24 cellular contexts compared by ENCODE assay signal in the genomic region with DNA sequence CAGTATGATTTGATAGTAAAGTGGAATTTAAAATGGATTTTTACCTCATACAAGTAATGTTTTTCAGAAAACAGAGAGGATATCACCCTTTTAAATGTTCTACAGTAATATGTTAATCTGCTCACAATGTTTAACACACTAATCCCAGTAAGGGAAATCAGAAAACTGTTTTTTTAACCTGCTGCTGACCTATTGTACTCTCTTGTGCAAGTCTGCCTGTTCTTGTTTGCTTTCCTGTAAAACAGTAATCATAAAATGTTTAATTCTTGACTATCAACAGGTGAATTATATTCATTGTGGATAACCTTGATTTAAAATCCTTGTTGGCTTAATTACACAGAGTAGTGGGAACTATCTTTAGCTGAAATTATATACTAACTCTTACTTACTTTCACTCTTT.
DNase-seq lines count a peak whose midpoint lies in the region; ATAC-seq, FAIRE-seq and TF ChIP-seq lines count a peak whose summit lies in the region.
"Had no signal": no experiment of that assay in that cellular context is flagged by ENCODE, and none has a peak within 500 bp of the region (broad histone marks: within the 10 kb centered on the region; RNA-seq: fewer than 3 reads in every experiment).

No MANE protein-coding gene starts in this region.

- FAIRE-seq in pancreas (lab: Jason Lieb, UNC), result peak; percentile 82

- H3K79me2 ChIP-seq in HCT116 (ENCODE audit: insufficient read depth, low read length) (no peaks in the 10 kb centered on the region), hepatocyte (no peaks in the 10 kb centered on the region)

- RAD21 ChIA-PET in HCT116 (lab: Charles Lee; ENCODE audit: low non-redundant PET in 1 of 2, low total read pairs in 2 of 2, uncharacterized antibody in 2 of 2, unreplicated experiment in 2 of 2), result no interaction called here

- no peak overlapping the region for H3K4me3 Mint-ChIP-seq in activated naive CD8-positive, alpha-beta T cell treated with anti-CD3 and anti-CD28 coated beads for 36 hours
- no peak overlapping the region for H3K4me3 Mint-ChIP-seq in activated T-cell treated with anti-CD3 and anti-CD28 coated beads, Interleukin-2, amount 50 U/mL, for 72 hours
- H3K4me3 Mint-ChIP-seq: activated naive CD4-positive, alpha-beta T cell treated with anti-CD3 and anti-CD28 coated beads for 36 hours; CD8-positive, alpha-beta T cell had no signal

- ATAC-seq in HCT116 (no peak), pancreas (peak; percentile 63 to 90 (median 81)), GM21381 (IDR thresholded peaks at IDR 0.05; ENCODE audit: unreplicated experiment) (no peak)
- no peak for ATAC-seq in activated T-cell treated with anti-CD3 and anti-CD28 coated beads, Interleukin-2, amount 50 U/mL, for 72 hours (replicated peaks in 1 of 2)
- ATAC-seq: CD8-positive, alpha-beta T cell had no signal

- H3K27me3 Mint-ChIP-seq in activated naive CD8-positive, alpha-beta T cell treated with anti-CD3 and anti-CD28 coated beads for 36 hours, result no peaks in the 10 kb centered on the region
- no peaks in the 10 kb centered on the region for H3K27me3 Mint-ChIP-seq in activated T-cell treated with anti-CD3 and anti-CD28 coated beads, Interleukin-2, amount 50 U/mL, for 72 hours (ENCODE audit: low read depth)

- no peak for DNase-seq in HCT116 (ENCODE audit: low read depth, low spot score)
- peak; percentile 40 for DNase-seq in brain pericyte (ENCODE audit: low read depth, low spot score)
- no peak for DNase-seq in hepatocyte (ENCODE audit: low spot score)
- no peak for DNase-seq in pancreas
- DNase-seq in activated naive CD8-positive, alpha-beta T cell treated with anti-CD3 and anti-CD28 coated beads for 36 hours, result no peak
- no peak for DNase-seq in kidney glomerular epithelial cell (lab: John Stamatoyannopoulos, UW)
- no peak for DNase-seq in activated T-cell treated with anti-CD3 and anti-CD28 coated beads, Interleukin-2, amount 50 U/mL, for 72 hours
- DNase-seq: activated CD4-positive, alpha-beta T cell treated with anti-CD3 and anti-CD28 coated beads for 4 hours; activated CD8-positive, alpha-beta memory T cell treated with anti-CD3 and anti-CD28 coated beads, Interleukin-2, amount 50 U/mL, for 48 hours; activated naive CD4-positive, alpha-beta T cell treated with anti-CD3 and anti-CD28 coated beads for 36 hours; CD8-positive, alpha-beta T cell; effector memory CD4-positive, alpha-beta T cell; EL; IMR-90; MV-4-11; NCI-H2029 treated with DMSO at 0.1 percent for 48 hours; NCI-H524; occipital lobe; OCI-M1; SIG-M5; stimulated activated CD4-positive, alpha-beta T cell treated with anti-CD3 and anti-CD28 coated beads, Interleukin-12 subunit alpha, Interleukin-12 subunit beta, amount 100 ng/mL, for 4 hours; stimulated activated naive CD4-positive, alpha-beta T cell had no signal

- H3K4me2 ChIP-seq in HCT116 (ENCODE audit: low read length), result peak overlapping the region; percentile 6; the same call in 1 of the 2 replicates
- peak overlapping the region; percentile 34 for H3K4me2 ChIP-seq in hepatocyte

- no peaks in the 10 kb centered on the region for H3K27me3 ChIP-seq in HCT116 (ENCODE audit: insufficient read depth, low read length)
- no peaks in the 10 kb centered on the region for H3K27me3 ChIP-seq in hepatocyte
- H3K27me3 ChIP-seq in pancreas, result no peaks in the 10 kb centered on the region
- H3K27me3 ChIP-seq: cardiac muscle cell had no signal

- TF ChIP-seq CTCF in HCT116 (IDR thresholded peaks at IDR 0.05 in 2 of 3, conservative IDR thresholded peaks at IDR 0.05 in 1 of 3; ENCODE audit: borderline replicate concordance in 1 of 3, insufficient read depth in 1 of 3, low read depth in 2 of 3, low read length in 2 of 3) (no peak), hepatocyte (IDR thresholded peaks at IDR 0.05; ENCODE audit: poor library complexity) (no peak), pancreas (IDR thresholded peaks at IDR 0.05) (no peak)

- intact Hi-C loops in HCT116 (cut with micrococcal nuclease), result no loop called here
- intact Hi-C loops in pancreas (cut with DNase I), result no loop called here

- no peak for TF ChIP-seq RAD21 in HCT116 (IDR thresholded peaks at IDR 0.05; ENCODE audit: low read depth)

- POLR2A ChIA-PET in HCT116 (lab: Charles Lee), result no interaction called here

- no TSS peak for BruUV-seq in HCT116 (replicated peaks; lab: Mats Ljungman, UMichigan)

- H3K36me3 ChIP-seq in HCT116 (ENCODE audit: control insufficient read depth in 1 of 2, insufficient read depth in 2 of 2, low read length in 2 of 2), result no peaks in the 10 kb centered on the region
- H3K36me3 ChIP-seq in hepatocyte (replicated peaks; ENCODE audit: insufficient read depth, low read depth), result no peaks in the 10 kb centered on the region
- H3K36me3 ChIP-seq in pancreas, result no peaks in the 10 kb centered on the region
- H3K36me3 ChIP-seq: cardiac muscle cell had no signal

- no peaks in the 10 kb centered on the region for H3K36me3 Mint-ChIP-seq in activated naive CD8-positive, alpha-beta T cell treated with anti-CD3 and anti-CD28 coated beads for 36 hours
- no peaks in the 10 kb centered on the region for H3K36me3 Mint-ChIP-seq in activated T-cell treated with anti-CD3 and anti-CD28 coated beads, Interleukin-2, amount 50 U/mL, for 72 hours (ENCODE audit: insufficient read depth in 2 of 2)
- H3K36me3 Mint-ChIP-seq: CD8-positive, alpha-beta T cell had no signal

- CTCF ChIA-PET in HCT116 (lab: Charles Lee), result no interaction called here

- no peak overlapping the region for H3K4me3 ChIP-seq in HCT116 (replicated peaks in 1 of 2; ENCODE audit: low read depth in 1 of 2, low read length in 2 of 2)
- H3K4me3 ChIP-seq in hepatocyte, result no peak overlapping the region
- no peak overlapping the region for H3K4me3 ChIP-seq in pancreas
- H3K4me3 ChIP-seq: cardiac muscle cell had no signal

- H4K20me1 ChIP-seq in HCT116 (ENCODE audit: insufficient read depth) (no peaks in the 10 kb centered on the region), hepatocyte (ENCODE audit: insufficient read depth, poor library complexity, severe bottlenecking) (no peaks in the 10 kb centered on the region)

- no peak overlapping the region for H3K27ac Mint-ChIP-seq in activated naive CD8-positive, alpha-beta T cell treated with anti-CD3 and anti-CD28 coated beads for 36 hours
- no peak overlapping the region for H3K27ac Mint-ChIP-seq in activated T-cell treated with anti-CD3 and anti-CD28 coated beads, Interleukin-2, amount 50 U/mL, for 72 hours
- H3K27ac Mint-ChIP-seq: activated naive CD4-positive, alpha-beta T cell treated with anti-CD3 and anti-CD28 coated beads for 36 hours; CD8-positive, alpha-beta T cell had no signal

- no peaks in the 10 kb centered on the region for H3K4me1 Mint-ChIP-seq in activated naive CD8-positive, alpha-beta T cell treated with anti-CD3 and anti-CD28 coated beads for 36 hours
- H3K4me1 Mint-ChIP-seq in activated T-cell treated with anti-CD3 and anti-CD28 coated beads, Interleukin-2, amount 50 U/mL, for 72 hours (ENCODE audit: low read depth), result no peaks in the 10 kb centered on the region

- TF ChIP-seq POLR2A in HCT116 (IDR thresholded peaks at IDR 0.05; ENCODE audit: borderline replicate concordance, extremely low read depth, insufficient read depth, insufficient read length), result no peak

- H3K9me3 ChIP-seq in HCT116 (ENCODE audit: control insufficient read depth in 1 of 2, insufficient read depth in 1 of 2, low read depth in 1 of 2, low read length in 2 of 2), result no peaks in the 10 kb centered on the region
- H3K9me3 ChIP-seq in hepatocyte (ENCODE audit: low read depth), result no peaks in the 10 kb centered on the region
- no peaks in the 10 kb centered on the region for H3K9me3 ChIP-seq in pancreas

- H3K27ac ChIP-seq in HCT116 (ENCODE audit: low read depth, low read length), result no peak overlapping the region
- H3K27ac ChIP-seq in hepatocyte, result no peak overlapping the region
- peak overlapping the region in 1 of 4 donors; percentile 13 for H3K27ac ChIP-seq in pancreas
- H3K27ac ChIP-seq: cardiac muscle cell had no signal

- peaks cover 0 to 13% of the 10 kb centered on the region in 2 experiments; a peak in 2 of 4 replicates for H3K4me1 ChIP-seq in HCT116 (ENCODE audit: control insufficient read depth in 1 of 2, insufficient read depth in 2 of 2, low read length in 2 of 2)
- H3K4me1 ChIP-seq in hepatocyte (ENCODE audit: insufficient read depth), result no peaks in the 10 kb centered on the region
- peaks cover 5 to 17% (median 15%) of the 10 kb centered on the region in 3 donors for H3K4me1 ChIP-seq in pancreas

- no peaks in the 10 kb centered on the region for H3K9me2 ChIP-seq in HCT116 (ENCODE audit: insufficient read depth)
- H3K9me2 ChIP-seq in hepatocyte (replicated peaks; ENCODE audit: insufficient read depth), result no peaks in the 10 kb centered on the region

- H3K9me3 Mint-ChIP-seq in activated naive CD8-positive, alpha-beta T cell treated with anti-CD3 and anti-CD28 coated beads for 36 hours, result no peaks in the 10 kb centered on the region
- H3K9me3 Mint-ChIP-seq in activated T-cell treated with anti-CD3 and anti-CD28 coated beads, Interleukin-2, amount 50 U/mL, for 72 hours, result peaks cover 0 to 2% of the 10 kb centered on the region in 2 donors
- H3K9me3 Mint-ChIP-seq: activated naive CD4-positive, alpha-beta T cell treated with anti-CD3 and anti-CD28 coated beads for 36 hours; CD8-positive, alpha-beta T cell had no signal

- H2AFZ ChIP-seq in HCT116 (ENCODE audit: low read depth, low read length, poor library complexity, severe bottlenecking), result peak overlapping the region; percentile 83
- no peak overlapping the region for H2AFZ ChIP-seq in hepatocyte

- no peak overlapping the region for H3K9ac ChIP-seq in HCT116 (ENCODE audit: low read length)

TF ChIP-seq in HCT116, 20 proteins besides CTCF, POLR2A, EP300 and RAD21:
- TF ChIP-seq EGR1 (IDR thresholded peaks at IDR 0.05; ENCODE audit: low read depth) (no peak), SIN3A (IDR thresholded peaks at IDR 0.05; ENCODE audit: low read depth) (no peak), TCF7L2 (IDR thresholded peaks at IDR 0.05; ENCODE audit: borderline replicate concordance, extremely low read depth, insufficient read depth, insufficient read length) (no peak), CEBPB (IDR thresholded peaks at IDR 0.05; ENCODE audit: low read depth) (no peak)

Comparison
In these comparisons a context has a peak if more than half of its experiments do, and no peak if none do; other contexts are left out.
1. ATAC-seq: peak in pancreas (4 of 4); none in HCT116 (single experiment), activated T-cell treated with anti-CD3 and anti-CD28 coated beads, Interleukin-2, amount 50 U/mL, for 72 hours (0 of 2) and GM21381 (single experiment).